In genomic region chr4:7871356-7871755, GRCh38 we compare ENCODE assay signal across 18 cellular contexts.
A peak's percentile ranks its signal among the peaks of the same experiment; 100 is the strongest.
DNase-seq lines count a peak whose midpoint lies in the region; ATAC-seq, FAIRE-seq and TF ChIP-seq lines count a peak whose summit lies in the region.
"Had no signal": no experiment of that assay in that cellular context is flagged by ENCODE, and none has a peak within 500 bp of the region (broad histone marks: within the 10 kb centered on the region; RNA-seq: fewer than 3 reads in every experiment).

No MANE protein-coding gene starts in this region.

- DNase-seq in PC-3, result no peak
- no peak for DNase-seq in fibroblast of lung (ENCODE audit: low read depth in 2 of 2)
- no peak for DNase-seq in foreskin melanocyte
- no peak for DNase-seq in Calu3
- no peak for DNase-seq in GM12891 (ENCODE audit: insufficient read length, low spot score)
- DNase-seq: activated CD8-positive, alpha-beta memory T cell treated with anti-CD3 and anti-CD28 coated beads, Interleukin-2, amount 50 U/mL, for 48 hours; activated naive CD4-positive, alpha-beta T cell treated with anti-CD3 and anti-CD28 coated beads, Interleukin-2, amount 50 U/mL, for 16 hours; DMS53; naive thymus-derived CD4-positive, alpha-beta T cell; NCI-H146; retina; stimulated activated CD4-positive, alpha-beta T cell treated with anti-CD3 and anti-CD28 coated beads, Interleukin-4, amount 100 ng/mL, for 24 hours; T-cell had no signal

- no peak for FAIRE-seq in GM12891 (lab: Jason Lieb, UNC)

- intact Hi-C loops in PC-3 (cut with micrococcal nuclease), result no loop called here
- intact Hi-C loops in Calu3 (cut with micrococcal nuclease; ENCODE audit: unreplicated experiment), result no loop called here

- no peak for TF ChIP-seq POLR2A in GM12891 (IDR thresholded peaks at IDR 0.05; ENCODE audit: low read depth, low read length)

- CTCF ChIA-PET in PC-3 (lab: Charles Lee) (no interaction called here), Calu3 (lab: Charles Lee) (no interaction called here)

- H3K27ac ChIP-seq in ACC112 (ENCODE audit: low read depth, low read length) (peak overlapping the region; percentile 90), PC-3 (ENCODE audit: low read length) (peak overlapping the region; percentile 91), fibroblast of lung (ENCODE audit: insufficient read depth, low read length) (peak overlapping the region; percentile 23), rectal smooth muscle tissue (ENCODE audit: low read depth, low read length) (peak overlapping the region; percentile 41)

- H3K9me2 ChIP-seq in PC-3 (replicated peaks; ENCODE audit: low read length), result no peaks in the 10 kb centered on the region

- no peak overlapping the region for H3K4me3 Mint-ChIP-seq in Calu3 (ENCODE audit: low read depth, unreplicated experiment)
- H3K4me3 Mint-ChIP-seq: naive thymus-derived CD4-positive, alpha-beta T cell; T-cell had no signal

- H4K20me1 ChIP-seq in PC-3 (ENCODE audit: low read length) (no peaks in the 10 kb centered on the region), fibroblast of lung (ENCODE audit: control insufficient read depth, extremely low read depth, insufficient read depth, low read length) (no peaks in the 10 kb centered on the region)

- H3K79me2 ChIP-seq in ACC112 (ENCODE audit: control insufficient read depth, insufficient read depth, low read length, unreplicated experiment) (peaks cover 76% of the 10 kb centered on the region), PC-3 (ENCODE audit: low read length) (peaks cover 91% of the 10 kb centered on the region), fibroblast of lung (ENCODE audit: control insufficient read depth, insufficient read depth, low read length) (peaks cover 21% of the 10 kb centered on the region)

- peaks cover 18% of the 10 kb centered on the region for H3K36me3 Mint-ChIP-seq in Calu3 (ENCODE audit: insufficient read depth, unreplicated experiment)

- H3K4me1 ChIP-seq in ACC112 (ENCODE audit: control insufficient read depth, insufficient read depth, low read length, unreplicated experiment) (peaks cover 55% of the 10 kb centered on the region), PC-3 (ENCODE audit: insufficient read depth, low read length) (peaks cover 41% of the 10 kb centered on the region), fibroblast of lung (ENCODE audit: control insufficient read depth, extremely low read depth, insufficient read depth, low read length) (peaks cover 6% of the 10 kb centered on the region), rectal smooth muscle tissue (ENCODE audit: control insufficient read depth, insufficient read depth, low read length) (peaks cover 25% of the 10 kb centered on the region)

- no peaks in the 10 kb centered on the region for H3K27me3 Mint-ChIP-seq in Calu3 (ENCODE audit: unreplicated experiment)
- H3K27me3 Mint-ChIP-seq: naive thymus-derived CD4-positive, alpha-beta T cell; T-cell had no signal

- no peaks in the 10 kb centered on the region for H3K9me3 ChIP-seq in PC-3 (ENCODE audit: low read length)
- no peaks in the 10 kb centered on the region for H3K9me3 ChIP-seq in fibroblast of lung (ENCODE audit: control insufficient read depth, insufficient read depth, low read depth, low read length)
- H3K9me3 ChIP-seq: HAP-1 had no signal

- H3K4me1 Mint-ChIP-seq in Calu3 (ENCODE audit: low read depth, unreplicated experiment), result peaks cover 15% of the 10 kb centered on the region

- H2AFZ ChIP-seq in ACC112 (ENCODE audit: low read length, unreplicated experiment) (no peak overlapping the region), PC-3 (ENCODE audit: low read length) (no peak overlapping the region), fibroblast of lung (ENCODE audit: low read length) (no peak overlapping the region)

- H3K36me3 ChIP-seq in ACC112 (ENCODE audit: insufficient read depth, low read length) (peaks cover 45% of the 10 kb centered on the region), PC-3 (ENCODE audit: low read depth, low read length) (peaks cover 27% of the 10 kb centered on the region), fibroblast of lung (ENCODE audit: control insufficient read depth, insufficient read depth, low read length) (peaks cover 11% of the 10 kb centered on the region), rectal smooth muscle tissue (ENCODE audit: control insufficient read depth, insufficient read depth, low read length) (peaks cover 2% of the 10 kb centered on the region)
- H3K36me3 ChIP-seq: HAP-1 had no signal

- POLR2A ChIA-PET in PC-3 (lab: Charles Lee; ENCODE audit: unreplicated experiment), result no interaction called here

- H3K9ac ChIP-seq in PC-3 (ENCODE audit: low read length), result peak overlapping the region; percentile 16; the same call in 1 of the 2 replicates
- H3K9ac ChIP-seq in fibroblast of lung (ENCODE audit: insufficient read depth, low read length), result no peak overlapping the region
- H3K9ac ChIP-seq in rectal smooth muscle tissue (ENCODE audit: low read length), result no peak overlapping the region

- ATAC-seq in PC-3, result no peak
- ATAC-seq in GM18909 (IDR thresholded peaks at IDR 0.05; ENCODE audit: poor library complexity, unreplicated experiment), result no peak
- ATAC-seq: activated CD4-positive, CD25-positive, alpha-beta regulatory T cell treated with anti-CD3 and anti-CD28 coated beads, Interleukin-2, amount 50 U/mL, for 24 hours; naive thymus-derived CD4-positive, alpha-beta T cell; T-cell had no signal

- no peak overlapping the region for H3K4me2 ChIP-seq in PC-3 (ENCODE audit: low read length)
- H3K4me2 ChIP-seq in fibroblast of lung (ENCODE audit: extremely low read depth, insufficient read depth, low read length), result peak overlapping the region; percentile 67

- H3K27me3 ChIP-seq in ACC112 (ENCODE audit: insufficient read depth, low read length), result no peaks in the 10 kb centered on the region
- no peaks in the 10 kb centered on the region for H3K27me3 ChIP-seq in PC-3 (ENCODE audit: low read length)
- H3K27me3 ChIP-seq in fibroblast of lung (ENCODE audit: control insufficient read depth, insufficient read depth, low read length), result no peaks in the 10 kb centered on the region
- no peaks in the 10 kb centered on the region for H3K27me3 ChIP-seq in rectal smooth muscle tissue (ENCODE audit: control insufficient read depth, insufficient read depth, low read length)

- TF ChIP-seq CTCF in PC-3 (conservative IDR thresholded peaks at IDR 0.05; ENCODE audit: low read depth, low read length) (no peak), fibroblast of lung (conservative IDR thresholded peaks at IDR 0.05 in 1 of 2, IDR thresholded peaks at IDR 0.05 in 1 of 2; ENCODE audit: low read depth in 1 of 2, low read length in 2 of 2) (no peak), Calu3 (IDR thresholded peaks at IDR 0.05; ENCODE audit: unreplicated experiment) (no peak)

- peak overlapping the region; percentile 77 for H3K4me3 ChIP-seq in ACC112 (ENCODE audit: low read depth, low read length)
- H3K4me3 ChIP-seq in PC-3 (ENCODE audit: low read length), result no peak overlapping the region
- no peak overlapping the region for H3K4me3 ChIP-seq in fibroblast of lung (replicated peaks in 1 of 4; ENCODE audit: control extremely low read depth in 1 of 4, insufficient read depth in 1 of 4, low read depth in 3 of 4, low read length in 4 of 4)
- no peak overlapping the region for H3K4me3 ChIP-seq in rectal smooth muscle tissue (ENCODE audit: low read length)
- H3K4me3 ChIP-seq: HAP-1 had no signal

- TSS peak; percentile 16 for BruUV-seq in PC-3 (replicated peaks; lab: Mats Ljungman, UMichigan)
- no TSS peak for BruUV-seq in Calu3 (replicated peaks; lab: Mats Ljungman, UMichigan)

- H3K27ac Mint-ChIP-seq in Calu3 (ENCODE audit: unreplicated experiment), result no peak overlapping the region

- no peaks in the 10 kb centered on the region for H3F3A ChIP-seq in PC-3 (ENCODE audit: low read length, unreplicated experiment)

- H3K9me3 Mint-ChIP-seq in Calu3 (ENCODE audit: low read depth, unreplicated experiment), result no peaks in the 10 kb centered on the region

TF ChIP-seq in GM12891, 5 proteins besides CTCF, POLR2A, EP300 and RAD21:
- TF ChIP-seq SPI1 (IDR thresholded peaks at IDR 0.05; ENCODE audit: low read depth, low read length) (no peak), PAX5 (IDR thresholded peaks at IDR 0.05; ENCODE audit: insufficient read depth, low read length, severe bottlenecking) (no peak), POLR2AphosphoS5 (IDR thresholded peaks at IDR 0.05; ENCODE audit: low read depth, low read length) (no peak), TAF1 (IDR thresholded peaks at IDR 0.05; ENCODE audit: low read depth, low read length) (no peak), POU2F2 (IDR thresholded peaks at IDR 0.05; ENCODE audit: low read depth, low read length) (no peak)

Comparison
In these comparisons a context has a peak if more than half of its experiments do, and no peak if none do; other contexts are left out.
1. H3K27ac ChIP-seq: peak in every context shown above with its lines; median percentile 91 in PC-3; 90 in ACC112; 41 in rectal smooth muscle tissue; 23 in fibroblast of lung.